In genomic region chr18:54616220-54616848, GRCh38 we compare ENCODE assay signal across 15 cellular contexts. TPM values are rescaled to one million over a fixed set of nuclear protein-coding genes. Genes with fewer than 3 reads are reported as not detected.
A peak's percentile ranks its signal among the peaks of the same experiment; 100 is the strongest.
DNase-seq lines count a peak whose midpoint lies in the region; ATAC-seq, FAIRE-seq and TF ChIP-seq lines count a peak whose summit lies in the region.
"Had no signal": no experiment of that assay in that cellular context is flagged by ENCODE, and none has a peak within 500 bp of the region (broad histone marks: within the 10 kb centered on the region; RNA-seq: fewer than 3 reads in every experiment).

No MANE protein-coding gene starts in this region.

- H3K9ac ChIP-seq in astrocyte (ENCODE audit: low read length), result no peak overlapping the region

- no peak overlapping the region for H2AFZ ChIP-seq in astrocyte (ENCODE audit: low read depth, low read length)

- no peak for FAIRE-seq in astrocyte (lab: Jason Lieb, UNC)

- no peaks in the 10 kb centered on the region for H3K9me3 ChIP-seq in astrocyte (ENCODE audit: insufficient read depth, low read depth, low read length)
- no peaks in the 10 kb centered on the region for H3K9me3 ChIP-seq in esophagus squamous epithelium
- H3K9me3 ChIP-seq: breast epithelium, uterus had no signal

- H3K27ac Mint-ChIP-seq in astrocyte (ENCODE audit: unreplicated experiment), result peak overlapping the region; percentile 87
- H3K27ac Mint-ChIP-seq in mesothelial cell of epicardium, result no peak overlapping the region
- H3K27ac Mint-ChIP-seq: CD8-positive, alpha-beta memory T cell had no signal

- TF ChIP-seq CTCF in GM13976 (IDR thresholded peaks at IDR 0.05; ENCODE audit: borderline replicate concordance, control extremely low read depth, extremely low read depth, insufficient read depth, missing control alignments) (no peak), astrocyte (IDR thresholded peaks at IDR 0.05; ENCODE audit: insufficient read depth, low read depth, low read length) (no peak), esophagus squamous epithelium (IDR thresholded peaks at IDR 0.05) (no peak), mesothelial cell of epicardium (IDR thresholded peaks at IDR 0.05; ENCODE audit: unreplicated experiment) (no peak)

- H3K27ac ChIP-seq in astrocyte (ENCODE audit: low read depth, low read length) (no peak overlapping the region), esophagus squamous epithelium (no peak overlapping the region)
- H3K27ac ChIP-seq: breast epithelium, uterus had no signal

- H3K79me2 ChIP-seq in astrocyte (ENCODE audit: insufficient read depth, low read length), result no peaks in the 10 kb centered on the region

- H3K4me3 ChIP-seq in astrocyte (ENCODE audit: insufficient read depth, low read depth, low read length) (no peak overlapping the region), esophagus squamous epithelium (no peak overlapping the region)
- H3K4me3 ChIP-seq: breast epithelium, uterus had no signal

- H3K36me3 ChIP-seq in astrocyte (ENCODE audit: insufficient read depth, low read length), result no peaks in the 10 kb centered on the region
- H3K36me3 ChIP-seq in esophagus squamous epithelium, result no peaks in the 10 kb centered on the region
- H3K36me3 ChIP-seq: breast epithelium, uterus had no signal

- no peaks in the 10 kb centered on the region for H3K27me3 ChIP-seq in astrocyte (ENCODE audit: insufficient read depth, low read length)
- H3K27me3 ChIP-seq in esophagus squamous epithelium, result no peaks in the 10 kb centered on the region
- H3K27me3 ChIP-seq: breast epithelium, uterus had no signal

- WGBS in esophagus squamous epithelium, 2 donors, result 74 to 82% methylated on average over 3 of the region's 3 CpGs

- ATAC-seq in GM21360 (IDR thresholded peaks at IDR 0.05; ENCODE audit: unreplicated experiment), result peak; percentile 86
- peak; percentile 66 for ATAC-seq in HG03108 (IDR thresholded peaks at IDR 0.05; ENCODE audit: unreplicated experiment)
- ATAC-seq in activated T-cell treated with anti-CD3 and anti-CD28 coated beads, Interleukin-2, amount 50 U/mL, for 4 hours, result no peak
- no peak for ATAC-seq in HG02678 (IDR thresholded peaks at IDR 0.05; ENCODE audit: unreplicated experiment)

- in situ Hi-C loops in GM13976 (cut with MboI; ENCODE audit: low sequenced_read_pairs, unreplicated experiment), result no loop called here

- intact Hi-C loops in esophagus squamous epithelium (cut with DNase I), result no loop called here

- H4K20me1 ChIP-seq in astrocyte (ENCODE audit: insufficient read depth, low read length), result no peaks in the 10 kb centered on the region

- H3K36me3 Mint-ChIP-seq in astrocyte (ENCODE audit: low read depth, unreplicated experiment), result no peaks in the 10 kb centered on the region
- no peaks in the 10 kb centered on the region for H3K36me3 Mint-ChIP-seq in activated T-cell treated with anti-CD3 and anti-CD28 coated beads, Interleukin-2, amount 50 U/mL, for 4 hours (ENCODE audit: insufficient read depth)
- H3K36me3 Mint-ChIP-seq in mesothelial cell of epicardium, result no peaks in the 10 kb centered on the region
- H3K36me3 Mint-ChIP-seq: CD8-positive, alpha-beta memory T cell had no signal

- H3K4me3 Mint-ChIP-seq in astrocyte (ENCODE audit: unreplicated experiment) (no peak overlapping the region), mesothelial cell of epicardium (no peak overlapping the region)
- H3K4me3 Mint-ChIP-seq in activated T-cell treated with anti-CD3 and anti-CD28 coated beads, Interleukin-2, amount 50 U/mL, for 4 hours, result no peak overlapping the region
- H3K4me3 Mint-ChIP-seq: CD8-positive, alpha-beta memory T cell had no signal

- H3K9me3 Mint-ChIP-seq in astrocyte (ENCODE audit: unreplicated experiment), result peaks cover 2% of the 10 kb centered on the region
- no peaks in the 10 kb centered on the region for H3K9me3 Mint-ChIP-seq in activated T-cell treated with anti-CD3 and anti-CD28 coated beads, Interleukin-2, amount 50 U/mL, for 4 hours
- peaks cover 11% of the 10 kb centered on the region for H3K9me3 Mint-ChIP-seq in mesothelial cell of epicardium

- no peak for TF ChIP-seq POLR2A in esophagus squamous epithelium (IDR thresholded peaks at IDR 0.05)

- no peak overlapping the region for H3K4me2 ChIP-seq in astrocyte (ENCODE audit: low read length)

- DNase-seq in GM13976 (ENCODE audit: low spot score), result peak; percentile 5
- DNase-seq in astrocyte (ENCODE audit: low read depth), result no peak
- DNase-seq in esophagus squamous epithelium (lab: John Stamatoyannopoulos, UW), result no peak
- DNase-seq in activated T-cell treated with anti-CD3 and anti-CD28 coated beads, Interleukin-2, amount 50 U/mL, for 4 hours, result no peak
- DNase-seq in mesothelial cell of epicardium (ENCODE audit: low spot score in 2 of 2, unreplicated experiment in 2 of 2), result no peak
- DNase-seq: activated CD8-positive, alpha-beta memory T cell treated with anti-CD3 and anti-CD28 coated beads, Interleukin-2, amount 50 U/mL, for 4 hours; CD8-positive, alpha-beta memory T cell; NCI-H510A treated with DMSO at 0.1 percent for 48 hours; uterus had no signal

- H3K4me1 Mint-ChIP-seq in astrocyte (ENCODE audit: low read depth, unreplicated experiment) (peaks cover 10% of the 10 kb centered on the region), mesothelial cell of epicardium (no peaks in the 10 kb centered on the region)
- H3K4me1 Mint-ChIP-seq in activated T-cell treated with anti-CD3 and anti-CD28 coated beads, Interleukin-2, amount 50 U/mL, for 4 hours (ENCODE audit: low read depth), result no peaks in the 10 kb centered on the region
- H3K4me1 Mint-ChIP-seq: CD8-positive, alpha-beta memory T cell had no signal

- H3K4me1 ChIP-seq in astrocyte (ENCODE audit: insufficient read depth, low read length) (no peaks in the 10 kb centered on the region), esophagus squamous epithelium (peaks cover 4 to 17% (median 4%) of the 10 kb centered on the region in 3 donors)
- H3K4me1 ChIP-seq: breast epithelium, uterus had no signal

- no peaks in the 10 kb centered on the region for H3K27me3 Mint-ChIP-seq in astrocyte (ENCODE audit: low read depth, unreplicated experiment)
- peaks cover 3% of the 10 kb centered on the region for H3K27me3 Mint-ChIP-seq in activated T-cell treated with anti-CD3 and anti-CD28 coated beads, Interleukin-2, amount 50 U/mL, for 4 hours (ENCODE audit: low read depth)
- peaks cover 2% of the 10 kb centered on the region for H3K27me3 Mint-ChIP-seq in mesothelial cell of epicardium (ENCODE audit: low read depth)

RNA-seq across cellular contexts. Expression of gene DYNAP, which starts 25.3 kb away (rescaled TPM):
- total RNA-seq in astrocyte (not detected in 2 replicates), esophagus squamous epithelium (10 to 100 TPM in 2 of 4 donors, 1 to 10 TPM in 2; 5.2 to 38.5 (median 15.6) TPM), mesothelial cell of epicardium (not detected in 3 replicates)
- total RNA-seq in activated T-cell treated with anti-CD3 and anti-CD28 coated beads, Interleukin-2, amount 50 U/mL, for 4 hours, result not detected
- total RNA-seq: breast epithelium; CD8-positive, alpha-beta memory T cell; fibroblast of lung; pulmonary artery endothelial cell; uterus had no signal

Comparison
In these comparisons a context has a peak if more than half of its experiments do, and no peak if none do; other contexts are left out.
1. ATAC-seq: peak in GM21360 (single experiment) and HG03108 (single experiment); none in activated T-cell treated with anti-CD3 and anti-CD28 coated beads, Interleukin-2, amount 50 U/mL, for 4 hours (0 of 2) and HG02678 (single experiment).